ENCODE assay signal across 16 cellular contexts in genomic region chr4:127959794-127960193, GRCh38. TPM values are rescaled to one million over a fixed set of nuclear protein-coding genes. Genes with fewer than 3 reads are reported as not detected.
A peak's percentile ranks its signal among the peaks of the same experiment; 100 is the strongest.
DNase-seq lines count a peak whose midpoint lies in the region; ATAC-seq and TF ChIP-seq lines count a peak whose summit lies in the region.
"Had no signal": no experiment of that assay in that cellular context is flagged by ENCODE, and none has a peak within 500 bp of the region (broad histone marks: within the 10 kb centered on the region; RNA-seq: fewer than 3 reads in every experiment).

No MANE protein-coding gene starts in this region.

- no CpG with 5 or more reads among the region's 1 CpG for WGBS in IMR-90 (ENCODE audit: extremely low coverage in 2 of 2, insufficient read length in 1 of 2), 2 experiments

- no peak overlapping the region for H2BK15ac ChIP-seq in IMR-90 (ENCODE audit: low read depth, low read length)

- H3K14ac ChIP-seq in IMR-90 (replicated peaks; ENCODE audit: low read depth, low read length) = no peak overlapping the region

- no peak for TF ChIP-seq RAD21 in IMR-90 (IDR thresholded peaks at IDR 0.05; ENCODE audit: low read length)

- no peaks in the 10 kb centered on the region for H3K9me1 ChIP-seq in IMR-90 (ENCODE audit: insufficient read depth, low read length)

- H2AFZ ChIP-seq in IMR-90 (replicated peaks; ENCODE audit: low read length, poor library complexity) (no peak overlapping the region), PC-3 (ENCODE audit: low read length) (no peak overlapping the region)

- H3F3A ChIP-seq in PC-3 (ENCODE audit: low read length, unreplicated experiment) = no peaks in the 10 kb centered on the region

- intact Hi-C loops in IMR-90 (cut with micrococcal nuclease) = loop anchor here (10.0 kb wide), 1 partner anchor 175 kb away; the partner anchor contains the start of gene HSPA4L
- intact Hi-C loops in MCF 10A (cut with micrococcal nuclease) = no loop called here
- intact Hi-C loops in PC-3 (cut with micrococcal nuclease) = no loop called here

- ATAC-seq in IMR-90 (ENCODE audit: low read depth) = peak; percentile 28; the same call in 1 of the 2 replicates
- no peak for ATAC-seq in HG02798 (IDR thresholded peaks at IDR 0.05; ENCODE audit: poor library complexity, unreplicated experiment)
- ATAC-seq in PC-3 = no peak
- ATAC-seq: A549, K562 had no signal

- H3K9ac ChIP-seq in IMR-90 (ENCODE audit: low read depth, low read length) (no peak overlapping the region), PC-3 (ENCODE audit: low read length) (no peak overlapping the region)
- H3K9ac ChIP-seq: BLaER1 had no signal

- H2AK5ac ChIP-seq in IMR-90 (ENCODE audit: low read depth, low read length) = no peak overlapping the region

- no peak overlapping the region for H4K5ac ChIP-seq in IMR-90 (ENCODE audit: low read depth, low read length)

- H3K23ac ChIP-seq in IMR-90 (ENCODE audit: low read depth, low read length) = no peak overlapping the region

- H3K4me3 ChIP-seq in IMR-90 (ENCODE audit: insufficient read depth, low read depth, low read length) = no peak overlapping the region
- H3K4me3 ChIP-seq in retinal pigment epithelial cell (ENCODE audit: low read length) = no peak overlapping the region
- no peak overlapping the region for H3K4me3 ChIP-seq in PC-3 (ENCODE audit: low read length)
- H3K4me3 ChIP-seq: A549, BLaER1, K562 had no signal

- H3K27me3 ChIP-seq in IMR-90 (ENCODE audit: control insufficient read depth, insufficient read depth, low read length) (no peaks in the 10 kb centered on the region), PC-3 (ENCODE audit: low read length) (no peaks in the 10 kb centered on the region)
- H3K27me3 ChIP-seq: BLaER1 had no signal

- H3K4ac ChIP-seq in IMR-90 (ENCODE audit: low read depth, low read length) = no peak overlapping the region

- no peak overlapping the region for H3K27ac Mint-ChIP-seq in MCF 10A (ENCODE audit: low read depth, unreplicated experiment)
- H3K27ac Mint-ChIP-seq: CD8-positive, alpha-beta memory T cell had no signal

- no peak overlapping the region for H2BK120ac ChIP-seq in IMR-90 (ENCODE audit: low read depth, low read length)

- peaks cover 38% of the 10 kb centered on the region for H3K36me3 Mint-ChIP-seq in MCF 10A (ENCODE audit: insufficient read depth, unreplicated experiment)

- in situ Hi-C loops in IMR-90 (cut with MboI; ENCODE audit: low sequenced_read_pairs) = no loop called here

- no peak for TF ChIP-seq POLR2A in IMR-90 (IDR thresholded peaks at IDR 0.05; ENCODE audit: low read depth, low read length)

- H3K27me3 Mint-ChIP-seq in MCF 10A (ENCODE audit: insufficient read depth, unreplicated experiment) = no peaks in the 10 kb centered on the region
- H3K27me3 Mint-ChIP-seq: CD8-positive, alpha-beta memory T cell had no signal

- no peak overlapping the region for H2BK20ac ChIP-seq in IMR-90 (ENCODE audit: low read depth, low read length)

- H3K9me3 Mint-ChIP-seq in MCF 10A (ENCODE audit: unreplicated experiment) = no peaks in the 10 kb centered on the region
- H3K9me3 Mint-ChIP-seq: CD8-positive, alpha-beta memory T cell had no signal

- H4K91ac ChIP-seq in IMR-90 (ENCODE audit: insufficient read depth, low read depth, low read length) = no peak overlapping the region

- H2BK5ac ChIP-seq in IMR-90 (ENCODE audit: low read depth, low read length, poor library complexity, severe bottlenecking) = no peak overlapping the region

- no peaks in the 10 kb centered on the region for H3K9me2 ChIP-seq in PC-3 (replicated peaks; ENCODE audit: low read length)

- CTCF ChIA-PET in IMR-90 (lab: Yijun Ruan, JAX) = no interaction called here
- CTCF ChIA-PET in MCF 10A (lab: Yijun Ruan, JAX) = interaction anchor here (1.3 kb wide), 1 partner anchor 8 kb away, joined by 3 read pairs; no protein-coding TSS in a partner anchor
- CTCF ChIA-PET in PC-3 (lab: Charles Lee) = no interaction called here

- peak overlapping the region; percentile 24; the same call in 1 of the 2 replicates for H3K27ac ChIP-seq in IMR-90 (ENCODE audit: insufficient read depth, low read length)
- no peak overlapping the region for H3K27ac ChIP-seq in PC-3 (ENCODE audit: low read length)
- H3K27ac ChIP-seq: A549, BLaER1, HL-60 had no signal

- BruUV-seq in IMR-90 (replicated peaks; lab: Mats Ljungman, UMichigan) (no TSS peak), MCF 10A (replicated peaks; lab: Mats Ljungman, UMichigan) (no TSS peak), PC-3 (replicated peaks; lab: Mats Ljungman, UMichigan) (no TSS peak)

- H3K79me1 ChIP-seq in IMR-90 (ENCODE audit: low read depth in 1 of 2, low read length in 2 of 2) = peaks cover 8 to 27% of the 10 kb centered on the region in 2 experiments

- DNase-seq in EL (peak; percentile 6), IMR-90 (peak; percentile 6), dedifferentiated amniotic fluid mesenchymal stem cell (ENCODE audit: extremely low spot score) (peak; percentile 49), retinal pigment epithelial cell (ENCODE audit: low read depth) (peak; percentile 9), MCF 10A (ENCODE audit: unreplicated experiment) (no peak), activated gamma-delta T cell treated with Interleukin-2 at 50 U/mL for 16 hours (no peak), PC-3 (no peak)
- DNase-seq: AML-193; Caco-2; CD8-positive, alpha-beta memory T cell; HCEC 1CT had no signal

- no peak overlapping the region for H2AK9ac ChIP-seq in IMR-90 (replicated peaks; ENCODE audit: low read depth, low read length, poor library complexity)

- H3K9me3 ChIP-seq in IMR-90 (ENCODE audit: control insufficient read depth, insufficient read depth, low read length) = no peaks in the 10 kb centered on the region
- H3K9me3 ChIP-seq in PC-3 (ENCODE audit: low read length) = no peaks in the 10 kb centered on the region
- H3K9me3 ChIP-seq: A549, BLaER1, Caco-2 had no signal

- H3K4me3 Mint-ChIP-seq in MCF 10A (ENCODE audit: unreplicated experiment) = no peak overlapping the region

- no peak for TF ChIP-seq CTCF in IMR-90 (conservative IDR thresholded peaks at IDR 0.05; ENCODE audit: low read depth, low read length)
- TF ChIP-seq CTCF in retinal pigment epithelial cell (conservative IDR thresholded peaks at IDR 0.05; ENCODE audit: low read depth, low read length) = no peak
- TF ChIP-seq CTCF in MCF 10A (IDR thresholded peaks at IDR 0.05; ENCODE audit: unreplicated experiment) = no peak
- no peak for TF ChIP-seq CTCF in PC-3 (conservative IDR thresholded peaks at IDR 0.05; ENCODE audit: low read depth, low read length)

- POLR2A ChIA-PET in IMR-90 (lab: Charles Lee; ENCODE audit: unreplicated experiment) = interaction anchor here (0.7 kb wide), 1 partner anchor 298 kb away, joined by 3 read pairs; no protein-coding TSS in a partner anchor
- POLR2A ChIA-PET in MCF 10A (lab: Yijun Ruan, JAX) = interaction anchor here (1.2 kb wide), 1 partner anchor 79 kb away, joined by 3 read pairs; the partner anchor contains the start of gene PLK4
- POLR2A ChIA-PET in PC-3 (lab: Charles Lee; ENCODE audit: unreplicated experiment) = no interaction called here

- peaks cover 43% of the 10 kb centered on the region for H3K79me2 ChIP-seq in PC-3 (ENCODE audit: low read length)

- no peaks in the 10 kb centered on the region for H3K4me1 ChIP-seq in IMR-90 (ENCODE audit: control insufficient read depth, insufficient read depth, low read length)
- H3K4me1 ChIP-seq in PC-3 (ENCODE audit: insufficient read depth, low read length) = no peaks in the 10 kb centered on the region
- H3K4me1 ChIP-seq: A549, Caco-2 had no signal

- peaks cover 5% of the 10 kb centered on the region for H3K4me1 Mint-ChIP-seq in MCF 10A (ENCODE audit: insufficient read depth, unreplicated experiment)

- dilution Hi-C loops in IMR-90 (cut with HindIII; ENCODE audit: low sequenced_read_pairs, unreplicated experiment) = no loop called here

- no peak overlapping the region for H3K18ac ChIP-seq in IMR-90 (ENCODE audit: low read depth, low read length)

- H4K20me1 ChIP-seq in IMR-90 (ENCODE audit: insufficient read depth, low read length) (no peaks in the 10 kb centered on the region), PC-3 (ENCODE audit: low read length) (no peaks in the 10 kb centered on the region)

- H3K4me2 ChIP-seq in IMR-90 (ENCODE audit: low read depth, low read length) (no peak overlapping the region), PC-3 (ENCODE audit: low read length) (no peak overlapping the region)
- H3K4me2 ChIP-seq: A549, BLaER1 had no signal

- H3K36me3 ChIP-seq in IMR-90 (ENCODE audit: control insufficient read depth, insufficient read depth, low read length) (0 out of 2 replicates have a peak, but pooled peaks cover 3% of the 10 kb centered on the region), PC-3 (ENCODE audit: low read depth, low read length) (no peaks in the 10 kb centered on the region)

- H3K56ac ChIP-seq in IMR-90 (ENCODE audit: extremely low read depth, insufficient read depth, low read length) = no peak overlapping the region

- no peak overlapping the region for H4K8ac ChIP-seq in IMR-90 (ENCODE audit: low read depth in 2 of 2, low read length in 2 of 2)

TF ChIP-seq in IMR-90, 13 proteins besides CTCF, POLR2A, EP300 and RAD21 (continues in another document):
- TF ChIP-seq, protein P1, sequence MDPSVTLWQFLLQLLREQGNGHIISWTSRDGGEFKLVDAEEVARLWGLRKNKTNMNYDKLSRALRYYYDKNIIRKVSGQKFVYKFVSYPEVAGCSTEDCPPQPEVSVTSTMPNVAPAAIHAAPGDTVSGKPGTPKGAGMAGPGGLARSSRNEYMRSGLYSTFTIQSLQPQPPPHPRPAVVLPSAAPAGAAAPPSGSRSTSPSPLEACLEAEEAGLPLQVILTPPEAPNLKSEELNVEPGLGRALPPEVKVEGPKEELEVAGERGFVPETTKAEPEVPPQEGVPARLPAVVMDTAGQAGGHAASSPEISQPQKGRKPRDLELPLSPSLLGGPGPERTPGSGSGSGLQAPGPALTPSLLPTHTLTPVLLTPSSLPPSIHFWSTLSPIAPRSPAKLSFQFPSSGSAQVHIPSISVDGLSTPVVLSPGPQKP (IDR thresholded peaks at IDR 0.05; ENCODE audit: borderline replicate concordance, low read depth, low read length) = no peak
- TF ChIP-seq CHD1 (IDR thresholded peaks at IDR 0.05; ENCODE audit: low read depth, low read length) (no peak), SMC3 (IDR thresholded peaks at IDR 0.05; ENCODE audit: low read depth, low read length) (no peak), RFX5 (IDR thresholded peaks at IDR 0.05; ENCODE audit: low read depth, low read length) (no peak), BHLHE40 (IDR thresholded peaks at IDR 0.05; ENCODE audit: low read depth, low read length) (no peak), NFE2L2 (IDR thresholded peaks at IDR 0.05; ENCODE audit: low read depth, low read length) (no peak)

RNA-seq across cellular contexts. Expression of gene MFSD8, which starts 5.2 kb away (rescaled TPM):
- total RNA-seq in IMR-90 (2012; rRNA removed) (31.4 and 36.7 TPM in 2 replicates), MCF 10A (2022) (17.7 and 24.1 TPM in 2 replicates), PC-3 (2014; rRNA removed) (12.3 and 12.8 TPM in 2 replicates)
- polyA plus RNA-seq in IMR-90 (2012; rRNA removed) = 6.5 and 8.8 TPM in 2 replicates
- polyA plus RNA-seq in IMR-90 (2012; cell fraction: cytosol; rRNA removed) = 1.4 and 2.1 TPM in 2 replicates
- 4.5 and 48.5 TPM in 2 replicates for polyA plus RNA-seq in IMR-90 (2012; cell fraction: nucleus; rRNA removed; ENCODE audit: low replicate concordance)

RNA-seq across cellular contexts. Expression of gene ABHD18, which starts 5.4 kb away (rescaled TPM):
- total RNA-seq in IMR-90 (2012; rRNA removed) (4.3 and 4.7 TPM in 2 replicates), MCF 10A (2022) (10.7 and 12.1 TPM in 2 replicates), PC-3 (2014; rRNA removed) (3.3 and 6.2 TPM in 2 replicates)
- polyA plus RNA-seq in IMR-90 (2012; rRNA removed) = 1.2 and 2.4 TPM in 2 replicates
- polyA plus RNA-seq in IMR-90 (2012; cell fraction: cytosol; rRNA removed) = 0.22 and 0.30 TPM in 2 replicates
- polyA plus RNA-seq in IMR-90 (2012; cell fraction: nucleus; rRNA removed; ENCODE audit: low replicate concordance) = 0.90 and 7.6 TPM in 2 replicates

Comparison
In these comparisons a context has a peak if more than half of its experiments do, and no peak if none do; other contexts are left out.
1. DNase-seq: peak in EL (single experiment), IMR-90 (single experiment), dedifferentiated amniotic fluid mesenchymal stem cell (single experiment) and retinal pigment epithelial cell (single experiment); none in MCF 10A (single experiment), activated gamma-delta T cell treated with Interleukin-2 at 50 U/mL for 16 hours (single experiment) and PC-3 (single experiment).